1 cellular context compared by ENCODE assay signal in the genomic region with DNA sequence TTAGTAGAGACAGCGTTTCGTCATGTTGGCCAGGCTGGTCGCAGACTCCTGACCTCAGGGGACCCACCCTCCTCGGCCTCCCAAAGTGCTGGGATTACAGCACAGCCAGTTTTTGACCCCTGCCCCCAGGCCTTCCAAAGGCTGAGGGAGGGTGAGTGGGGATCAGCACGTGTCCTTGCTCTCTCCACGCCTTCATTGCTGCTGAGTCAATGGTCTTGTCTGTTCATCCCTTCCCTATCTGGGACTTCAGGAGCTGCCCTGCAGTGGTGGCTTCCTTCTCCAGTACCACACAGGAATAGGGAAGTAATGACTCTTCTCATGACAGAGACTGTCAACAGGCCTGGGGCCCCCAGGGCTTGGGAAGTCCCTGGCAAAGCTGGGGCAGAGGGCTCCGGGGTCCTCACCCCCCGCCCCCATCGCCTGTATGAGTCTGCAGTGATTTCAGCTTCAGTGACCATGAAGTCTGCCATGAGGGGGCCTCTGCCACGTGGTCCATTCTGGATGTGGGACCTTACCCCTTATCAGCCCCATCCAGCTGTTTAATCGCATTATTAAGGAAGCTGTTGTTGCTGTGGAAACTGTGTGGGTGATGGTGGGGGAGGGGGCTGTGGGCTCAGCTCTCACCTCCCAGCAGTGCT.
TF ChIP-seq lines count a peak whose summit lies in the region.

No MANE protein-coding gene starts in this region.

TF ChIP-seq in HepG2, 621 proteins besides CTCF, POLR2A, EP300 and RAD21 (continued from another document and continues in another):
- TF ChIP-seq, protein P1, sequence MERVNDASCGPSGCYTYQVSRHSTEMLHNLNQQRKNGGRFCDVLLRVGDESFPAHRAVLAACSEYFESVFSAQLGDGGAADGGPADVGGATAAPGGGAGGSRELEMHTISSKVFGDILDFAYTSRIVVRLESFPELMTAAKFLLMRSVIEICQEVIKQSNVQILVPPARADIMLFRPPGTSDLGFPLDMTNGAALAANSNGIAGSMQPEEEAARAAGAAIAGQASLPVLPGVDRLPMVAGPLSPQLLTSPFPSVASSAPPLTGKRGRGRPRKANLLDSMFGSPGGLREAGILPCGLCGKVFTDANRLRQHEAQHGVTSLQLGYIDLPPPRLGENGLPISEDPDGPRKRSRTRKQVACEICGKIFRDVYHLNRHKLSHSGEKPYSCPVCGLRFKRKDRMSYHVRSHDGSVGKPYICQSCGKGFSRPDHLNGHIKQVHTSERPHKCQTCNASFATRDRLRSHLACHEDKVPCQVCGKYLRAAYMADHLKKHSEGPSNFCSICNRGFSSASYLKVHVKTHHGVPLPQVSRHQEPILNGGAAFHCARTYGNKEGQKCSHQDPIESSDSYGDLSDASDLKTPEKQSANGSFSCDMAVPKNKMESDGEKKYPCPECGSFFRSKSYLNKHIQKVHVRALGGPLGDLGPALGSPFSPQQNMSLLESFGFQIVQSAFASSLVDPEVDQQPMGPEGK (CRISPR knock-in tag; IDR thresholded peaks at IDR 0.05), result peak; percentile 86
- TF ChIP-seq TAF1 (CRISPR knock-in tag; IDR thresholded peaks at IDR 0.05), result no peak
- TF ChIP-seq, protein P2, sequence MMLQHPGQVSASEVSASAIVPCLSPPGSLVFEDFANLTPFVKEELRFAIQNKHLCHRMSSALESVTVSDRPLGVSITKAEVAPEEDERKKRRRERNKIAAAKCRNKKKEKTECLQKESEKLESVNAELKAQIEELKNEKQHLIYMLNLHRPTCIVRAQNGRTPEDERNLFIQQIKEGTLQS (CRISPR knock-in tag; IDR thresholded peaks at IDR 0.05), result peak; percentile 77
- peak; percentile 53 for TF ChIP-seq FOXA3 (CRISPR knock-in tag; IDR thresholded peaks at IDR 0.05)
- TF ChIP-seq, protein P3, sequence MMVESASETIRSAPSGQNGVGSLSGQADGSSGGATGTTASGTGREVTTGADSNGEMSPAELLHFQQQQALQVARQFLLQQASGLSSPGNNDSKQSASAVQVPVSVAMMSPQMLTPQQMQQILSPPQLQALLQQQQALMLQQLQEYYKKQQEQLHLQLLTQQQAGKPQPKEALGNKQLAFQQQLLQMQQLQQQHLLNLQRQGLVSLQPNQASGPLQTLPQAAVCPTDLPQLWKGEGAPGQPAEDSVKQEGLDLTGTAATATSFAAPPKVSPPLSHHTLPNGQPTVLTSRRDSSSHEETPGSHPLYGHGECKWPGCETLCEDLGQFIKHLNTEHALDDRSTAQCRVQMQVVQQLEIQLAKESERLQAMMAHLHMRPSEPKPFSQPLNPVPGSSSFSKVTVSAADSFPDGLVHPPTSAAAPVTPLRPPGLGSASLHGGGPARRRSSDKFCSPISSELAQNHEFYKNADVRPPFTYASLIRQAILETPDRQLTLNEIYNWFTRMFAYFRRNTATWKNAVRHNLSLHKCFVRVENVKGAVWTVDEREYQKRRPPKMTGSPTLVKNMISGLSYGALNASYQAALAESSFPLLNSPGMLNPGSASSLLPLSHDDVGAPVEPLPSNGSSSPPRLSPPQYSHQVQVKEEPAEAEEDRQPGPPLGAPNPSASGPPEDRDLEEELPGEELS (CRISPR knock-in tag; IDR thresholded peaks at IDR 0.05), result peak; percentile 64; the same call in 1 of the 2 replicates
- no peak for TF ChIP-seq NBN (conservative IDR thresholded peaks at IDR 0.05)
- no peak for TF ChIP-seq EED (CRISPR knock-in tag; IDR thresholded peaks at IDR 0.05)
- TF ChIP-seq PRMT3 (CRISPR knock-in tag; IDR thresholded peaks at IDR 0.05; ENCODE audit: borderline replicate concordance, low read depth), result no peak; the same call in 1 of the 2 replicates
- TF ChIP-seq, protein P4, sequence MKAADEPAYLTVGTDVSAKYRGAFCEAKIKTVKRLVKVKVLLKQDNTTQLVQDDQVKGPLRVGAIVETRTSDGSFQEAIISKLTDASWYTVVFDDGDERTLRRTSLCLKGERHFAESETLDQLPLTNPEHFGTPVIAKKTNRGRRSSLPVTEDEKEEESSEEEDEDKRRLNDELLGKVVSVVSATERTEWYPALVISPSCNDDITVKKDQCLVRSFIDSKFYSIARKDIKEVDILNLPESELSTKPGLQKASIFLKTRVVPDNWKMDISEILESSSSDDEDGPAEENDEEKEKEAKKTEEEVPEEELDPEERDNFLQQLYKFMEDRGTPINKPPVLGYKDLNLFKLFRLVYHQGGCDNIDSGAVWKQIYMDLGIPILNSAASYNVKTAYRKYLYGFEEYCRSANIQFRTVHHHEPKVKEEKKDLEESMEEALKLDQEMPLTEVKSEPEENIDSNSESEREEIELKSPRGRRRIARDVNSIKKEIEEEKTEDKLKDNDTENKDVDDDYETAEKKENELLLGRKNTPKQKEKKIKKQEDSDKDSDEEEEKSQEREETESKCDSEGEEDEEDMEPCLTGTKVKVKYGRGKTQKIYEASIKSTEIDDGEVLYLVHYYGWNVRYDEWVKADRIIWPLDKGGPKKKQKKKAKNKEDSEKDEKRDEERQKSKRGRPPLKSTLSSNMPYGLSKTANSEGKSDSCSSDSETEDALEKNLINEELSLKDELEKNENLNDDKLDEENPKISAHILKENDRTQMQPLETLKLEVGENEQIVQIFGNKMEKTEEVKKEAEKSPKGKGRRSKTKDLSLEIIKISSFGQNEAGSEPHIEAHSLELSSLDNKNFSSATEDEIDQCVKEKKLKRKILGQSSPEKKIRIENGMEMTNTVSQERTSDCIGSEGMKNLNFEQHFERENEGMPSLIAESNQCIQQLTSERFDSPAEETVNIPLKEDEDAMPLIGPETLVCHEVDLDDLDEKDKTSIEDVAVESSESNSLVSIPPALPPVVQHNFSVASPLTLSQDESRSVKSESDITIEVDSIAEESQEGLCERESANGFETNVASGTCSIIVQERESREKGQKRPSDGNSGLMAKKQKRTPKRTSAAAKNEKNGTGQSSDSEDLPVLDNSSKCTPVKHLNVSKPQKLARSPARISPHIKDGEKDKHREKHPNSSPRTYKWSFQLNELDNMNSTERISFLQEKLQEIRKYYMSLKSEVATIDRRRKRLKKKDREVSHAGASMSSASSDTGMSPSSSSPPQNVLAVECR (CRISPR knock-in tag; IDR thresholded peaks at IDR 0.05; ENCODE audit: borderline replicate concordance), result peak; percentile 48; the same call in 1 of the 2 replicates
- TF ChIP-seq, protein P5, sequence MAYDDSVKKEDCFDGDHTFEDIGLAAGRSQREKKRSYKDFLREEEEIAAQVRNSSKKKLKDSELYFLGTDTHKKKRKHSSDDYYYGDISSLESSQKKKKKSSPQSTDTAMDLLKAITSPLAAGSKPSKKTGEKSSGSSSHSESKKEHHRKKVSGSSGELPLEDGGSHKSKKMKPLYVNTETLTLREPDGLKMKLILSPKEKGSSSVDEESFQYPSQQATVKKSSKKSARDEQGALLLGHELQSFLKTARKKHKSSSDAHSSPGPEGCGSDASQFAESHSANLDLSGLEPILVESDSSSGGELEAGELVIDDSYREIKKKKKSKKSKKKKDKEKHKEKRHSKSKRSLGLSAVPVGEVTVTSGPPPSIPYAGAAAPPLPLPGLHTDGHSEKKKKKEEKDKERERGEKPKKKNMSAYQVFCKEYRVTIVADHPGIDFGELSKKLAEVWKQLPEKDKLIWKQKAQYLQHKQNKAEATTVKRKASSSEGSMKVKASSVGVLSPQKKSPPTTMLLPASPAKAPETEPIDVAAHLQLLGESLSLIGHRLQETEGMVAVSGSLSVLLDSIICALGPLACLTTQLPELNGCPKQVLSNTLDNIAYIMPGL (CRISPR knock-in tag; IDR thresholded peaks at IDR 0.05; ENCODE audit: borderline replicate concordance in 1 of 2, low read depth in 1 of 2), result no peak
- no peak for TF ChIP-seq SMAD9 (CRISPR knock-in tag; IDR thresholded peaks at IDR 0.05)
- TF ChIP-seq TAF15 (IDR thresholded peaks at IDR 0.05; ENCODE audit: low read depth, low read length, poor library complexity, severe bottlenecking), result no peak
- TF ChIP-seq ZNF24 (IDR thresholded peaks at IDR 0.05), result no peak
- no peak for TF ChIP-seq MAFK (conservative IDR thresholded peaks at IDR 0.05 in 1 of 2, IDR thresholded peaks at IDR 0.05 in 1 of 2; ENCODE audit: low read length in 2 of 2)
- TF ChIP-seq XRCC5 (optimal IDR thresholded peaks at IDR 0.05; ENCODE audit: low read length), result peak; percentile 11
- no peak for TF ChIP-seq RORA (CRISPR knock-in tag; IDR thresholded peaks at IDR 0.05)
- no peak for TF ChIP-seq KDM6A (CRISPR knock-in tag; IDR thresholded peaks at IDR 0.05; ENCODE audit: low read depth)
- no peak for TF ChIP-seq ZNF713 (CRISPR knock-in tag; IDR thresholded peaks at IDR 0.05)
- no peak for TF ChIP-seq MAF1 (CRISPR knock-in tag; IDR thresholded peaks at IDR 0.05; ENCODE audit: borderline replicate concordance)
- TF ChIP-seq CREM (IDR thresholded peaks at IDR 0.05), result peak; percentile 53; the same call in 1 of the 2 replicates
- no peak for TF ChIP-seq CREM (CRISPR knock-in tag; IDR thresholded peaks at IDR 0.05)
- no peak for TF ChIP-seq TP53 (CRISPR knock-in tag; conservative IDR thresholded peaks at IDR 0.05)
- TF ChIP-seq, protein P6, sequence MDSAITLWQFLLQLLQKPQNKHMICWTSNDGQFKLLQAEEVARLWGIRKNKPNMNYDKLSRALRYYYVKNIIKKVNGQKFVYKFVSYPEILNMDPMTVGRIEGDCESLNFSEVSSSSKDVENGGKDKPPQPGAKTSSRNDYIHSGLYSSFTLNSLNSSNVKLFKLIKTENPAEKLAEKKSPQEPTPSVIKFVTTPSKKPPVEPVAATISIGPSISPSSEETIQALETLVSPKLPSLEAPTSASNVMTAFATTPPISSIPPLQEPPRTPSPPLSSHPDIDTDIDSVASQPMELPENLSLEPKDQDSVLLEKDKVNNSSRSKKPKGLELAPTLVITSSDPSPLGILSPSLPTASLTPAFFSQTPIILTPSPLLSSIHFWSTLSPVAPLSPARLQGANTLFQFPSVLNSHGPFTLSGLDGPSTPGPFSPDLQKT (CRISPR knock-in tag; IDR thresholded peaks at IDR 0.05; ENCODE audit: borderline replicate concordance), result no peak
- TF ChIP-seq, protein P7, sequence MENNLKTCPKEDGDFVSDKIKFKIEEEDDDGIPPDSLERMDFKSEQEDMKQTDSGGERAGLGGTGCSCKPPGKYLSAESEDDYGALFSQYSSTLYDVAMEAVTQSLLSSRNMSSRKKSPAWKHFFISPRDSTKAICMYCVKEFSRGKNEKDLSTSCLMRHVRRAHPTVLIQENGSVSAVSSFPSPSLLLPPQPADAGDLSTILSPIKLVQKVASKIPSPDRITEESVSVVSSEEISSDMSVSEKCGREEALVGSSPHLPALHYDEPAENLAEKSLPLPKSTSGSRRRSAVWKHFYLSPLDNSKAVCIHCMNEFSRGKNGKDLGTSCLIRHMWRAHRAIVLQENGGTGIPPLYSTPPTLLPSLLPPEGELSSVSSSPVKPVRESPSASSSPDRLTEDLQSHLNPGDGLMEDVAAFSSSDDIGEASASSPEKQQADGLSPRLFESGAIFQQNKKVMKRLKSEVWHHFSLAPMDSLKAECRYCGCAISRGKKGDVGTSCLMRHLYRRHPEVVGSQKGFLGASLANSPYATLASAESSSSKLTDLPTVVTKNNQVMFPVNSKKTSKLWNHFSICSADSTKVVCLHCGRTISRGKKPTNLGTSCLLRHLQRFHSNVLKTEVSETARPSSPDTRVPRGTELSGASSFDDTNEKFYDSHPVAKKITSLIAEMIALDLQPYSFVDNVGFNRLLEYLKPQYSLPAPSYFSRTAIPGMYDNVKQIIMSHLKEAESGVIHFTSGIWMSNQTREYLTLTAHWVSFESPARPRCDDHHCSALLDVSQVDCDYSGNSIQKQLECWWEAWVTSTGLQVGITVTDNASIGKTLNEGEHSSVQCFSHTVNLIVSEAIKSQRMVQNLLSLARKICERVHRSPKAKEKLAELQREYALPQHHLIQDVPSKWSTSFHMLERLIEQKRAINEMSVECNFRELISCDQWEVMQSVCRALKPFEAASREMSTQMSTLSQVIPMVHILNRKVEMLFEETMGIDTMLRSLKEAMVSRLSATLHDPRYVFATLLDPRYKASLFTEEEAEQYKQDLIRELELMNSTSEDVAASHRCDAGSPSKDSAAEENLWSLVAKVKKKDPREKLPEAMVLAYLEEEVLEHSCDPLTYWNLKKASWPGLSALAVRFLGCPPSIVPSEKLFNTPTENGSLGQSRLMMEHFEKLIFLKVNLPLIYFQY (CRISPR knock-in tag; IDR thresholded peaks at IDR 0.05; ENCODE audit: borderline replicate concordance), result no peak
- 0 out of 2 replicates have a peak, but pooled peaks have one; percentile 44 for TF ChIP-seq ZFP1 (CRISPR knock-in tag; IDR thresholded peaks at IDR 0.05)
- TF ChIP-seq, protein P8, sequence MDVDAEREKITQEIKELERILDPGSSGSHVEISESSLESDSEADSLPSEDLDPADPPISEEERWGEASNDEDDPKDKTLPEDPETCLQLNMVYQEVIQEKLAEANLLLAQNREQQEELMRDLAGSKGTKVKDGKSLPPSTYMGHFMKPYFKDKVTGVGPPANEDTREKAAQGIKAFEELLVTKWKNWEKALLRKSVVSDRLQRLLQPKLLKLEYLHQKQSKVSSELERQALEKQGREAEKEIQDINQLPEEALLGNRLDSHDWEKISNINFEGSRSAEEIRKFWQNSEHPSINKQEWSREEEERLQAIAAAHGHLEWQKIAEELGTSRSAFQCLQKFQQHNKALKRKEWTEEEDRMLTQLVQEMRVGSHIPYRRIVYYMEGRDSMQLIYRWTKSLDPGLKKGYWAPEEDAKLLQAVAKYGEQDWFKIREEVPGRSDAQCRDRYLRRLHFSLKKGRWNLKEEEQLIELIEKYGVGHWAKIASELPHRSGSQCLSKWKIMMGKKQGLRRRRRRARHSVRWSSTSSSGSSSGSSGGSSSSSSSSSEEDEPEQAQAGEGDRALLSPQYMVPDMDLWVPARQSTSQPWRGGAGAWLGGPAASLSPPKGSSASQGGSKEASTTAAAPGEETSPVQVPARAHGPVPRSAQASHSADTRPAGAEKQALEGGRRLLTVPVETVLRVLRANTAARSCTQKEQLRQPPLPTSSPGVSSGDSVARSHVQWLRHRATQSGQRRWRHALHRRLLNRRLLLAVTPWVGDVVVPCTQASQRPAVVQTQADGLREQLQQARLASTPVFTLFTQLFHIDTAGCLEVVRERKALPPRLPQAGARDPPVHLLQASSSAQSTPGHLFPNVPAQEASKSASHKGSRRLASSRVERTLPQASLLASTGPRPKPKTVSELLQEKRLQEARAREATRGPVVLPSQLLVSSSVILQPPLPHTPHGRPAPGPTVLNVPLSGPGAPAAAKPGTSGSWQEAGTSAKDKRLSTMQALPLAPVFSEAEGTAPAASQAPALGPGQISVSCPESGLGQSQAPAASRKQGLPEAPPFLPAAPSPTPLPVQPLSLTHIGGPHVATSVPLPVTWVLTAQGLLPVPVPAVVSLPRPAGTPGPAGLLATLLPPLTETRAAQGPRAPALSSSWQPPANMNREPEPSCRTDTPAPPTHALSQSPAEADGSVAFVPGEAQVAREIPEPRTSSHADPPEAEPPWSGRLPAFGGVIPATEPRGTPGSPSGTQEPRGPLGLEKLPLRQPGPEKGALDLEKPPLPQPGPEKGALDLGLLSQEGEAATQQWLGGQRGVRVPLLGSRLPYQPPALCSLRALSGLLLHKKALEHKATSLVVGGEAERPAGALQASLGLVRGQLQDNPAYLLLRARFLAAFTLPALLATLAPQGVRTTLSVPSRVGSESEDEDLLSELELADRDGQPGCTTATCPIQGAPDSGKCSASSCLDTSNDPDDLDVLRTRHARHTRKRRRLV (CRISPR knock-in tag; IDR thresholded peaks at IDR 0.05), result no peak
- peak; percentile 40; the same call in 1 of the 2 replicates for TF ChIP-seq ELF3 (CRISPR knock-in tag; IDR thresholded peaks at IDR 0.05)
- no peak for TF ChIP-seq ISX (CRISPR knock-in tag; conservative IDR thresholded peaks at IDR 0.05)
